ENCODE assay signal across 19 cellular contexts in genomic region chr15:75431682-75432081, GRCh38. TPM values are rescaled to one million over a fixed set of nuclear protein-coding genes. Genes with fewer than 3 reads are reported as not detected.
DNase-seq lines count a peak whose midpoint lies in the region; TF ChIP-seq lines count a peak whose summit lies in the region.
"Had no signal": no experiment of that assay in that cellular context is flagged by ENCODE, and none has a peak within 500 bp of the region (broad histone marks: within the 10 kb centered on the region; RNA-seq: fewer than 3 reads in every experiment).

No MANE protein-coding gene starts in this region.

- H3K27me3 Mint-ChIP-seq in MCF 10A (ENCODE audit: insufficient read depth, unreplicated experiment) = no peaks in the 10 kb centered on the region
- no peaks in the 10 kb centered on the region for H3K27me3 Mint-ChIP-seq in brain
- H3K27me3 Mint-ChIP-seq: naive thymus-derived CD4-positive, alpha-beta T cell had no signal

- no peaks in the 10 kb centered on the region for H3K9me3 Mint-ChIP-seq in MCF 10A (ENCODE audit: unreplicated experiment)
- no peaks in the 10 kb centered on the region for H3K9me3 Mint-ChIP-seq in brain
- H3K9me3 Mint-ChIP-seq: naive thymus-derived CD4-positive, alpha-beta T cell; T-helper 1 cell treated with Interleukin-12 subunit alpha and Interleukin-12 subunit beta and Interleukin-4 antibody, amounts not matched to agents 30 μg/mL and 1 μg/mL, for 36 hours had no signal

- no peak overlapping the region for H3K9ac ChIP-seq in KMS-11

- intact Hi-C loops in MCF 10A (cut with micrococcal nuclease) (no loop called here), breast epithelium (cut with DNase I; ENCODE audit: low total_unique reads) (no loop called here), transverse colon (cut with DNase I; ENCODE audit: low total_unique reads) (no loop called here)

- no peaks in the 10 kb centered on the region for H3K4me1 ChIP-seq in breast epithelium
- peaks cover 22% of the 10 kb centered on the region for H3K4me1 ChIP-seq in KMS-11 (ENCODE audit: low read depth, poor library complexity, severe bottlenecking)
- H3K4me1 ChIP-seq in osteoblast (ENCODE audit: insufficient read depth, low read length) = peaks cover 12% of the 10 kb centered on the region
- peaks cover 0 to 4% (median 2%) of the 10 kb centered on the region in 4 donors for H3K4me1 ChIP-seq in transverse colon

- CTCF ChIA-PET in MCF 10A (lab: Yijun Ruan, JAX) = interaction anchor here (0.5 to 0.9 kb wide), 3 partner anchors 34 to 753 kb away, joined by 3 read pairs; partner anchors contain the start of gene PTPN9

- no peak for TF ChIP-seq EP300 in transverse colon (IDR thresholded peaks at IDR 0.05; ENCODE audit: low read depth)

- H3K4me3 ChIP-seq in breast epithelium (no peak overlapping the region), KMS-11 (IDR thresholded peaks at IDR 0.05; ENCODE audit: insufficient read depth, low read depth, low read length) (no peak overlapping the region), osteoblast (ENCODE audit: insufficient read depth, low read length) (no peak overlapping the region), transverse colon (no peak overlapping the region)
- H3K4me3 ChIP-seq: lower lobe of right lung had no signal

- H2AFZ ChIP-seq in KMS-11 (ENCODE audit: low read depth) (no peak overlapping the region), osteoblast (ENCODE audit: low read length) (no peak overlapping the region)

- H3K36me3 ChIP-seq in breast epithelium = no peaks in the 10 kb centered on the region
- no peaks in the 10 kb centered on the region for H3K36me3 ChIP-seq in KMS-11 (ENCODE audit: insufficient read depth)
- H3K36me3 ChIP-seq in osteoblast (ENCODE audit: insufficient read depth, low read length) = peaks cover 35% of the 10 kb centered on the region
- H3K36me3 ChIP-seq in transverse colon = peaks cover 0 to 31% (median 8%) of the 10 kb centered on the region in 4 donors

- H3K9me3 ChIP-seq in breast epithelium = no peaks in the 10 kb centered on the region
- no peaks in the 10 kb centered on the region for H3K9me3 ChIP-seq in osteoblast (ENCODE audit: low read depth, low read length)
- H3K9me3 ChIP-seq in transverse colon = no peaks in the 10 kb centered on the region
- H3K9me3 ChIP-seq: lower lobe of right lung had no signal

- in situ Hi-C loops in transverse colon (cut with MboI; ENCODE audit: low pct_ligation_motif_present in 1 of 4, low pct_unique_long_range_greater_than_20kb in 1 of 4, low sequenced_read_pairs in 3 of 4) = no loop called here

- H3K4me2 ChIP-seq in KMS-11 (0 out of 2 replicates have a peak overlapping the region, but pooled peaks have one; percentile 10), osteoblast (ENCODE audit: insufficient read depth, low read length) (peak overlapping the region; percentile 17)

- 40 to 49% methylated on average over 1 of the region's 1 CpG for WGBS in transverse colon (ENCODE audit: low coverage in 1 of 2), 2 donors

- peak overlapping the region; percentile 50 for H3K27ac Mint-ChIP-seq in MCF 10A (ENCODE audit: low read depth, unreplicated experiment)
- H3K27ac Mint-ChIP-seq in brain = peak overlapping the region in 3 of 5 experiments; percentile 9 to 64 (median 60)
- H3K27ac Mint-ChIP-seq: T-helper 1 cell treated with Interleukin-12 subunit alpha and Interleukin-12 subunit beta and Interleukin-4 antibody, amounts not matched to agents 30 μg/mL and 1 μg/mL, for 36 hours had no signal

- TF ChIP-seq CTCF in MCF 10A (IDR thresholded peaks at IDR 0.05; ENCODE audit: unreplicated experiment) (no peak), breast epithelium (IDR thresholded peaks at IDR 0.05) (no peak), KMS-11 (conservative IDR thresholded peaks at IDR 0.05; ENCODE audit: low read depth, low read length) (no peak), brain (conservative IDR thresholded peaks at IDR 0.05) (no peak), osteoblast (IDR thresholded peaks at IDR 0.05; ENCODE audit: extremely low read depth, low read depth, low read length) (no peak), transverse colon (IDR thresholded peaks at IDR 0.05) (no peak)

- peaks cover 7% of the 10 kb centered on the region for H3K4me1 Mint-ChIP-seq in MCF 10A (ENCODE audit: insufficient read depth, unreplicated experiment)
- peaks cover 5% of the 10 kb centered on the region for H3K4me1 Mint-ChIP-seq in brain

- H3K27ac ChIP-seq in breast epithelium (no peak overlapping the region), KMS-11 (no peak overlapping the region; the same call in 1 of the 2 replicates), osteoblast (ENCODE audit: low read depth, low read length) (peak overlapping the region; percentile 81), transverse colon (no peak overlapping the region)
- H3K27ac ChIP-seq: lower lobe of right lung had no signal

- DNase-seq in MCF 10A (ENCODE audit: unreplicated experiment) (no peak), breast epithelium (ENCODE audit: low spot score in 2 of 2) (no peak), osteoblast (ENCODE audit: insufficient read length, low spot score, missing footprints) (peak; percentile 53), islet precursor cell (no peak), dermis blood vessel endothelial cell (no peak), transverse colon (no peak)
- DNase-seq: activated CD4-positive, CD25-positive, alpha-beta regulatory T cell; activated naive CD4-positive, alpha-beta T cell treated with anti-CD3 and anti-CD28 coated beads, Interleukin-2, amount 50 U/mL, for 16 hours; head of caudate nucleus; lower lobe of right lung; naive thymus-derived CD4-positive, alpha-beta T cell; NCI-H2029; NCI-H510A; OCI-M1; SIG-M5; stimulated activated CD4-positive, alpha-beta T cell treated with anti-CD3 and anti-CD28 coated beads, Interleukin-4, amount 100 ng/mL, for 4 hours had no signal

- TF ChIP-seq POLR2A in breast epithelium (IDR thresholded peaks at IDR 0.05) (no peak), transverse colon (IDR thresholded peaks at IDR 0.05) (no peak)

- BruUV-seq in MCF 10A (replicated peaks; lab: Mats Ljungman, UMichigan) = no TSS peak

- H3K27me3 ChIP-seq in breast epithelium (no peaks in the 10 kb centered on the region), KMS-11 (ENCODE audit: insufficient read depth, low read depth) (no peaks in the 10 kb centered on the region), osteoblast (ENCODE audit: insufficient read depth, low read length) (no peaks in the 10 kb centered on the region), transverse colon (no peaks in the 10 kb centered on the region)

- H3K4me3 Mint-ChIP-seq in MCF 10A (ENCODE audit: unreplicated experiment) = no peak overlapping the region
- no peak overlapping the region for H3K4me3 Mint-ChIP-seq in brain
- H3K4me3 Mint-ChIP-seq: T-helper 1 cell treated with Interleukin-12 subunit alpha and Interleukin-12 subunit beta and Interleukin-4 antibody, amounts not matched to agents 30 μg/mL and 1 μg/mL, for 36 hours had no signal

- H4K20me1 ChIP-seq in KMS-11 (ENCODE audit: insufficient read depth) (0 out of 2 replicates have a peak, but pooled peaks cover 4% of the 10 kb centered on the region), osteoblast (ENCODE audit: insufficient read depth, low read length) (peaks cover 19% of the 10 kb centered on the region)

- H3K36me3 Mint-ChIP-seq in MCF 10A (ENCODE audit: insufficient read depth, unreplicated experiment) = peaks cover 60% of the 10 kb centered on the region
- peaks cover 74% of the 10 kb centered on the region for H3K36me3 Mint-ChIP-seq in brain

- POLR2A ChIA-PET in MCF 10A (lab: Yijun Ruan, JAX) = interaction anchor here (0.6 to 2.0 kb wide), 6 partner anchors 12 to 1499 kb away, joined by 3 to 9 read pairs (median 4); partner anchors contain the start of gene MAN2C1

- H3K79me2 ChIP-seq in KMS-11 (ENCODE audit: insufficient read depth, low read depth) (peaks cover 70% of the 10 kb centered on the region), osteoblast (ENCODE audit: insufficient read depth, low read length) (peaks cover 67% of the 10 kb centered on the region)

RNA-seq across cellular contexts. Expression of gene SIN3A, which starts 19.8 kb away (rescaled TPM):
- 32.5 and 45.5 TPM in 2 replicates for total RNA-seq in MCF 10A (2022)
- total RNA-seq in breast epithelium = 10 to 100 TPM; 40.2 to 66.9 (median 49.5) TPM
- 37.4 TPM for polyA plus RNA-seq in brain (ENCODE audit: insufficient read depth, low read depth, low replicate concordance)
- total RNA-seq in osteoblast = 34.5 and 36.2 TPM in 2 replicates
- total RNA-seq in dermis blood vessel endothelial cell = 32.0 and 40.8 TPM in 2 replicates
- 10 to 100 TPM; 39.3 to 88.0 (median 72.6) TPM for total RNA-seq in transverse colon
